8 cellular contexts compared by ENCODE assay signal in genomic region chrX:119692241-119693031, GRCh38. TPM values are rescaled to one million over a fixed set of nuclear protein-coding genes. Genes with fewer than 3 reads are reported as not detected.
DNase-seq lines count a peak whose midpoint lies in the region; ATAC-seq and TF ChIP-seq lines count a peak whose summit lies in the region.

No MANE protein-coding gene starts in this region.

- CTCF ChIA-PET in MCF 10A (lab: Yijun Ruan, JAX) = interaction anchor here (0.6 to 1.0 kb wide), 6 partner anchors 12 to 91 kb away, joined by 3 to 5 read pairs (median 3); no protein-coding TSS in a partner anchor

- POLR2A ChIA-PET in MCF 10A (lab: Yijun Ruan, JAX) = interaction anchor here (0.6 to 1.4 kb wide), 7 partner anchors 17 to 650 kb away, joined by 3 to 5 read pairs (median 3); partner anchors contain the start of gene RPL39

- H3K9me3 Mint-ChIP-seq in IgD-negative memory B cell (no peaks in the 10 kb centered on the region), MCF 10A (ENCODE audit: unreplicated experiment) (no peaks in the 10 kb centered on the region)

- H3K4me3 Mint-ChIP-seq in IgD-negative memory B cell (peak overlapping the region; percentile 96 to 100 (median 99)), MCF 10A (ENCODE audit: unreplicated experiment) (peak overlapping the region; percentile 77)

- peak overlapping the region; percentile 69 for H3K4me3 ChIP-seq in kidney epithelial cell (ENCODE audit: low read depth, low read length)

- intact Hi-C loops in MCF 10A (cut with micrococcal nuclease) = loop anchor here (10.0 kb wide), 1 partner anchor 78 kb away; no protein-coding TSS in a partner anchor

- BruUV-seq in MCF 10A (replicated peaks; lab: Mats Ljungman, UMichigan) = no TSS peak

- H3K36me3 Mint-ChIP-seq in IgD-negative memory B cell = no peaks in the 10 kb centered on the region
- no peaks in the 10 kb centered on the region for H3K36me3 Mint-ChIP-seq in MCF 10A (ENCODE audit: insufficient read depth, unreplicated experiment)

- no peaks in the 10 kb centered on the region for H3K36me3 ChIP-seq in kidney epithelial cell (ENCODE audit: control insufficient read depth, insufficient read depth, low read length)

- DNase-seq in NCI-H1694 treated with DMSO at 0.1 percent for 48 hours (lab: John Stamatoyannopoulos, UW) (peak; percentile 46), NCI-H1694 (lab: John Stamatoyannopoulos, UW) (no peak), T1000 (lab: John Stamatoyannopoulos, UW) (peak; percentile 2), MCF 10A (ENCODE audit: unreplicated experiment) (peak; percentile 41), kidney epithelial cell (ENCODE audit: low read depth) (no peak)
- peak; percentile 30 for DNase-seq in stimulated activated CD4-positive, alpha-beta T cell treated with anti-CD3 and anti-CD28 coated beads, Interleukin-2, amount 100 ng/mL, for 4 hours (ENCODE audit: low read depth)

- peaks cover 37 to 55% (median 52%) of the 10 kb centered on the region in 3 donors for H3K4me1 Mint-ChIP-seq in IgD-negative memory B cell
- no peaks in the 10 kb centered on the region for H3K4me1 Mint-ChIP-seq in MCF 10A (ENCODE audit: insufficient read depth, unreplicated experiment)

- TF ChIP-seq CTCF in MCF 10A (IDR thresholded peaks at IDR 0.05; ENCODE audit: unreplicated experiment) = no peak
- no peak for TF ChIP-seq CTCF in kidney epithelial cell (IDR thresholded peaks at IDR 0.05; ENCODE audit: insufficient read depth, low read length, poor library complexity, severe bottlenecking)

- no peaks in the 10 kb centered on the region for H3K27me3 ChIP-seq in kidney epithelial cell (ENCODE audit: control insufficient read depth, insufficient read depth, low read length)

- ATAC-seq in GM18520 (IDR thresholded peaks at IDR 0.05; ENCODE audit: unreplicated experiment) = no peak

- peaks cover 6% of the 10 kb centered on the region for H3K27me3 Mint-ChIP-seq in IgD-negative memory B cell
- H3K27me3 Mint-ChIP-seq in MCF 10A (ENCODE audit: insufficient read depth, unreplicated experiment) = peaks cover 12% of the 10 kb centered on the region

- H3K27ac Mint-ChIP-seq in IgD-negative memory B cell = peak overlapping the region; percentile 92 to 97 (median 93)
- H3K27ac Mint-ChIP-seq in MCF 10A (ENCODE audit: low read depth, unreplicated experiment) = no peak overlapping the region

RNA-seq across cellular contexts. Expression of gene SEPTIN6, which starts 0.5 kb away (rescaled TPM):
- polyA plus RNA-seq in IgD-negative memory B cell = 241 TPM
- 3.8 and 4.7 TPM in 2 replicates for total RNA-seq in MCF 10A (2022)
- 30.2 and 32.0 TPM in 2 replicates for total RNA-seq in kidney epithelial cell

Comparison
In these comparisons a context has a peak if more than half of its experiments do, and no peak if none do; other contexts are left out.
1. DNase-seq: peak in NCI-H1694 treated with DMSO at 0.1 percent for 48 hours (single experiment), T1000 (single experiment), MCF 10A (single experiment) and stimulated activated CD4-positive, alpha-beta T cell treated with anti-CD3 and anti-CD28 coated beads, Interleukin-2, amount 100 ng/mL, for 4 hours (single experiment); none in NCI-H1694 (single experiment) and kidney epithelial cell (single experiment).